1 cellular context compared by ENCODE assay signal in the genomic region with DNA sequence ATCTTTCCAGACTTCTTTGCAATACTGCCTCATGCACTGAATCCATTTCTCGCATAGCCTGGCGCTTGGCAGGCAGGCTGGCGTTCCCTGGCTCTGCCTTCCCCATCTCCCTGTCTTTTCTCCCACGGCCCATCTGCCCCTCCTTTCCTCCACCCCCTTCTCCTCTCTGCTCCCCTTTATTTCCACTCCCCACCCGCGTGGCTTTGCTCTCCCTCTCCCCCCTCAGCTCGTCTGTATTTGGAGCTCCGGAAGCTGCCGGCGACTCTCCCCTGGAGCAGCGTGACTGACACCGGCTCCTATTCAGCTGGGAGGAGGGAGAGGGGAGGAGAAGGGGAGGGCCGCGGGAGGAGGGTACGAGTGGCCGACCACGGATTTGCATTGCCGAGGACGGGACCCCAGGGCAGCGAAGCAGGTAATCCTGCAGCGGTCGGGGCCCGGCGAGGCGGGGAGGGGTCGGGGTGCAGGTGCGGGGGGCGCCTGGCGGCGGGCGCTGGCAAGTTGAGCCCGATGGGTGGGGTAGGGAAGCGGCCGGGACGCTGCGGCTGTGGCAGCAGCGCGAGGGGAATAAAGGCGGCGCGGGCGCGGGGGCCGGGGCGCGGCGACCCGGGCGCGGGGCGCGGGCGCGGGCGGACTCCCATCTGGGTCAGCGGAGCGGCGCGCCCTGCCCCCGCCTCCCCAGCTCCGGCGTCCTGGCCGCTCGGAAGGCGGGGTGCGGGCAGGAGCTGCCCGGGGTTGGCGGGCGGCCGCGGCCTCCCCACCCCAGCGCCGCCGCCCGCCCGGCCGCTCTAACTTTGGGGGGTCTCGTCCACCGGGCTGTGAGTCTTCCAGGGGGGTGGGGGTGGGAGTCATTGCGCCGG.
TF ChIP-seq lines count a peak whose summit lies in the region.

A gene with protein sequence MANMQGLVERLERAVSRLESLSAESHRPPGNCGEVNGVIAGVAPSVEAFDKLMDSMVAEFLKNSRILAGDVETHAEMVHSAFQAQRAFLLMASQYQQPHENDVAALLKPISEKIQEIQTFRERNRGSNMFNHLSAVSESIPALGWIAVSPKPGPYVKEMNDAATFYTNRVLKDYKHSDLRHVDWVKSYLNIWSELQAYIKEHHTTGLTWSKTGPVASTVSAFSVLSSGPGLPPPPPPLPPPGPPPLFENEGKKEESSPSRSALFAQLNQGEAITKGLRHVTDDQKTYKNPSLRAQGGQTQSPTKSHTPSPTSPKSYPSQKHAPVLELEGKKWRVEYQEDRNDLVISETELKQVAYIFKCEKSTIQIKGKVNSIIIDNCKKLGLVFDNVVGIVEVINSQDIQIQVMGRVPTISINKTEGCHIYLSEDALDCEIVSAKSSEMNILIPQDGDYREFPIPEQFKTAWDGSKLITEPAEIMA (plus strand): TSS at position 261 of the 857 bp plus-strand sequence. CDS start 27,961 bp downstream, outside the sequence.

TF ChIP-seq in K562, 482 proteins besides CTCF, POLR2A, EP300 and RAD21 (continued from another document):
- TF ChIP-seq, protein P1, sequence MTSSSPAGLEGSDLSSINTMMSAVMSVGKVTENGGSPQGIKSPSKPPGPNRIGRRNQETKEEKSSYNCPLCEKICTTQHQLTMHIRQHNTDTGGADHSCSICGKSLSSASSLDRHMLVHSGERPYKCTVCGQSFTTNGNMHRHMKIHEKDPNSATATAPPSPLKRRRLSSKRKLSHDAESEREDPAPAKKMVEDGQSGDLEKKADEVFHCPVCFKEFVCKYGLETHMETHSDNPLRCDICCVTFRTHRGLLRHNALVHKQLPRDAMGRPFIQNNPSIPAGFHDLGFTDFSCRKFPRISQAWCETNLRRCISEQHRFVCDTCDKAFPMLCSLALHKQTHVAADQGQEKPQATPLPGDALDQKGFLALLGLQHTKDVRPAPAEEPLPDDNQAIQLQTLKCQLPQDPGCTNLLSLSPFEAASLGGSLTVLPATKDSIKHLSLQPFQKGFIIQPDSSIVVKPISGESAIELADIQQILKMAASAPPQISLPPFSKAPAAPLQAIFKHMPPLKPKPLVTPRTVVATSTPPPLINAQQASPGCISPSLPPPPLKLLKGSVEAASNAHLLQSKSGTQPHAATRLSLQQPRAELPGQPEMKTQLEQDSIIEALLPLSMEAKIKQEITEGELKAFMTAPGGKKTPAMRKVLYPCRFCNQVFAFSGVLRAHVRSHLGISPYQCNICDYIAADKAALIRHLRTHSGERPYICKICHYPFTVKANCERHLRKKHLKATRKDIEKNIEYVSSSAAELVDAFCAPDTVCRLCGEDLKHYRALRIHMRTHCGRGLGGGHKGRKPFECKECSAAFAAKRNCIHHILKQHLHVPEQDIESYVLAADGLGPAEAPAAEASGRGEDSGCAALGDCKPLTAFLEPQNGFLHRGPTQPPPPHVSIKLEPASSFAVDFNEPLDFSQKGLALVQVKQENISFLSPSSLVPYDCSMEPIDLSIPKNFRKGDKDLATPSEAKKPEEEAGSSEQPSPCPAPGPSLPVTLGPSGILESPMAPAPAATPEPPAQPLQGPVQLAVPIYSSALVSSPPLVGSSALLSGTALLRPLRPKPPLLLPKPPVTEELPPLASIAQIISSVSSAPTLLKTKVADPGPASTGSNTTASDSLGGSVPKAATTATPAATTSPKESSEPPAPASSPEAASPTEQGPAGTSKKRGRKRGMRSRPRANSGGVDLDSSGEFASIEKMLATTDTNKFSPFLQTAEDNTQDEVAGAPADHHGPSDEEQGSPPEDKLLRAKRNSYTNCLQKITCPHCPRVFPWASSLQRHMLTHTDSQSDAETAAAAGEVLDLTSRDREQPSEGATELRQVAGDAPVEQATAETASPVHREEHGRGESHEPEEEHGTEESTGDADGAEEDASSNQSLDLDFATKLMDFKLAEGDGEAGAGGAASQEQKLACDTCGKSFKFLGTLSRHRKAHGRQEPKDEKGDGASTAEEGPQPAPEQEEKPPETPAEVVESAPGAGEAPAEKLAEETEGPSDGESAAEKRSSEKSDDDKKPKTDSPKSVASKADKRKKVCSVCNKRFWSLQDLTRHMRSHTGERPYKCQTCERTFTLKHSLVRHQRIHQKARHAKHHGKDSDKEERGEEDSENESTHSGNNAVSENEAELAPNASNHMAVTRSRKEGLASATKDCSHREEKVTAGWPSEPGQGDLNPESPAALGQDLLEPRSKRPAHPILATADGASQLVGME (CRISPR knock-in tag; IDR thresholded peaks at IDR 0.05), result no peak
- no peak for TF ChIP-seq SMARCE1 (IDR thresholded peaks at IDR 0.05)
- TF ChIP-seq ZNF431 (CRISPR knock-in tag; IDR thresholded peaks at IDR 0.05), result no peak
- TF ChIP-seq, protein P2, sequence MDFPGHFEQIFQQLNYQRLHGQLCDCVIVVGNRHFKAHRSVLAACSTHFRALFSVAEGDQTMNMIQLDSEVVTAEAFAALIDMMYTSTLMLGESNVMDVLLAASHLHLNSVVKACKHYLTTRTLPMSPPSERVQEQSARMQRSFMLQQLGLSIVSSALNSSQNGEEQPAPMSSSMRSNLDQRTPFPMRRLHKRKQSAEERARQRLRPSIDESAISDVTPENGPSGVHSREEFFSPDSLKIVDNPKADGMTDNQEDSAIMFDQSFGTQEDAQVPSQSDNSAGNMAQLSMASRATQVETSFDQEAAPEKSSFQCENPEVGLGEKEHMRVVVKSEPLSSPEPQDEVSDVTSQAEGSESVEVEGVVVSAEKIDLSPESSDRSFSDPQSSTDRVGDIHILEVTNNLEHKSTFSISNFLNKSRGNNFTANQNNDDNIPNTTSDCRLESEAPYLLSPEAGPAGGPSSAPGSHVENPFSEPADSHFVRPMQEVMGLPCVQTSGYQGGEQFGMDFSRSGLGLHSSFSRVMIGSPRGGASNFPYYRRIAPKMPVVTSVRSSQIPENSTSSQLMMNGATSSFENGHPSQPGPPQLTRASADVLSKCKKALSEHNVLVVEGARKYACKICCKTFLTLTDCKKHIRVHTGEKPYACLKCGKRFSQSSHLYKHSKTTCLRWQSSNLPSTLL (IDR thresholded peaks at IDR 0.05), result no peak
- TF ChIP-seq, protein P3, sequence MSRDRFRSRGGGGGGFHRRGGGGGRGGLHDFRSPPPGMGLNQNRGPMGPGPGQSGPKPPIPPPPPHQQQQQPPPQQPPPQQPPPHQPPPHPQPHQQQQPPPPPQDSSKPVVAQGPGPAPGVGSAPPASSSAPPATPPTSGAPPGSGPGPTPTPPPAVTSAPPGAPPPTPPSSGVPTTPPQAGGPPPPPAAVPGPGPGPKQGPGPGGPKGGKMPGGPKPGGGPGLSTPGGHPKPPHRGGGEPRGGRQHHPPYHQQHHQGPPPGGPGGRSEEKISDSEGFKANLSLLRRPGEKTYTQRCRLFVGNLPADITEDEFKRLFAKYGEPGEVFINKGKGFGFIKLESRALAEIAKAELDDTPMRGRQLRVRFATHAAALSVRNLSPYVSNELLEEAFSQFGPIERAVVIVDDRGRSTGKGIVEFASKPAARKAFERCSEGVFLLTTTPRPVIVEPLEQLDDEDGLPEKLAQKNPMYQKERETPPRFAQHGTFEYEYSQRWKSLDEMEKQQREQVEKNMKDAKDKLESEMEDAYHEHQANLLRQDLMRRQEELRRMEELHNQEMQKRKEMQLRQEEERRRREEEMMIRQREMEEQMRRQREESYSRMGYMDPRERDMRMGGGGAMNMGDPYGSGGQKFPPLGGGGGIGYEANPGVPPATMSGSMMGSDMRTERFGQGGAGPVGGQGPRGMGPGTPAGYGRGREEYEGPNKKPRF (IDR thresholded peaks at IDR 0.05; ENCODE audit: low read depth, low read length), result no peak
- TF ChIP-seq SMAD4 (CRISPR knock-in tag; conservative IDR thresholded peaks at IDR 0.05), result no peak
- TF ChIP-seq RBFOX2 (IDR thresholded peaks at IDR 0.05; ENCODE audit: low read depth, low read length), result no peak
- no peak for TF ChIP-seq POLR2G (IDR thresholded peaks at IDR 0.05; ENCODE audit: low read depth, low read length)
- TF ChIP-seq SLC30A9 (CRISPR knock-in tag; IDR thresholded peaks at IDR 0.05), result no peak
- no peak for TF ChIP-seq CBX3 (IDR thresholded peaks at IDR 0.05; ENCODE audit: borderline replicate concordance in 1 of 2, low read length in 2 of 2)
- TF ChIP-seq SNRNP70 (optimal IDR thresholded peaks at IDR 0.05; ENCODE audit: low read depth, low read length), result no peak
- no peak for TF ChIP-seq CEBPG (CRISPR knock-in tag; IDR thresholded peaks at IDR 0.05)
- no peak for TF ChIP-seq CEBPG (tag; conservative IDR thresholded peaks at IDR 0.05 in 1 of 2, IDR thresholded peaks at IDR 0.05 in 1 of 2)
- TF ChIP-seq DPF2 (IDR thresholded peaks at IDR 0.05), result no peak
- TF ChIP-seq GABPB1 (CRISPR knock-in tag; IDR thresholded peaks at IDR 0.05), result no peak
- TF ChIP-seq, protein P4, sequence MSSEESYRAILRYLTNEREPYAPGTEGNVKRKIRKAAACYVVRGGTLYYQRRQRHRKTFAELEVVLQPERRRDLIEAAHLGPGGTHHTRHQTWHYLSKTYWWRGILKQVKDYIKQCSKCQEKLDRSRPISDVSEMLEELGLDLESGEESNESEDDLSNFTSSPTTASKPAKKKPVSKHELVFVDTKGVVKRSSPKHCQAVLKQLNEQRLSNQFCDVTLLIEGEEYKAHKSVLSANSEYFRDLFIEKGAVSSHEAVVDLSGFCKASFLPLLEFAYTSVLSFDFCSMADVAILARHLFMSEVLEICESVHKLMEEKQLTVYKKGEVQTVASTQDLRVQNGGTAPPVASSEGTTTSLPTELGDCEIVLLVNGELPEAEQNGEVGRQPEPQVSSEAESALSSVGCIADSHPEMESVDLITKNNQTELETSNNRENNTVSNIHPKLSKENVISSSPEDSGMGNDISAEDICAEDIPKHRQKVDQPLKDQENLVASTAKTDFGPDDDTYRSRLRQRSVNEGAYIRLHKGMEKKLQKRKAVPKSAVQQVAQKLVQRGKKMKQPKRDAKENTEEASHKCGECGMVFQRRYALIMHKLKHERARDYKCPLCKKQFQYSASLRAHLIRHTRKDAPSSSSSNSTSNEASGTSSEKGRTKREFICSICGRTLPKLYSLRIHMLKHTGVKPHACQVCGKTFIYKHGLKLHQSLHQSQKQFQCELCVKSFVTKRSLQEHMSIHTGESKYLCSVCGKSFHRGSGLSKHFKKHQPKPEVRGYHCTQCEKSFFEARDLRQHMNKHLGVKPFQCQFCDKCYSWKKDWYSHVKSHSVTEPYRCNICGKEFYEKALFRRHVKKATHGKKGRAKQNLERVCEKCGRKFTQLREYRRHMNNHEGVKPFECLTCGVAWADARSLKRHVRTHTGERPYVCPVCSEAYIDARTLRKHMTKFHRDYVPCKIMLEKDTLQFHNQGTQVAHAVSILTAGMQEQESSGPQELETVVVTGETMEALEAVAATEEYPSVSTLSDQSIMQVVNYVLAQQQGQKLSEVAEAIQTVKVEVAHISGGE (CRISPR knock-in tag; IDR thresholded peaks at IDR 0.05), result peak in 1 of 3 experiments; percentile 64; a peak in 1 of 6 replicates
- TF ChIP-seq, protein P5, sequence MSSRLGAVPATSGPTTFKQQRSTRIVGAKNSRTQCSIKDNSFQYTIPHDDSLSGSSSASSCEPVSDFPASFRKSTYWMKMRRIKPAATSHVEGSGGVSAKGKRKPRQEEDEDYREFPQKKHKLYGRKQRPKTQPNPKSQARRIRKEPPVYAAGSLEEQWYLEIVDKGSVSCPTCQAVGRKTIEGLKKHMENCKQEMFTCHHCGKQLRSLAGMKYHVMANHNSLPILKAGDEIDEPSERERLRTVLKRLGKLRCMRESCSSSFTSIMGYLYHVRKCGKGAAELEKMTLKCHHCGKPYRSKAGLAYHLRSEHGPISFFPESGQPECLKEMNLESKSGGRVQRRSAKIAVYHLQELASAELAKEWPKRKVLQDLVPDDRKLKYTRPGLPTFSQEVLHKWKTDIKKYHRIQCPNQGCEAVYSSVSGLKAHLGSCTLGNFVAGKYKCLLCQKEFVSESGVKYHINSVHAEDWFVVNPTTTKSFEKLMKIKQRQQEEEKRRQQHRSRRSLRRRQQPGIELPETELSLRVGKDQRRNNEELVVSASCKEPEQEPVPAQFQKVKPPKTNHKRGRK (tag; IDR thresholded peaks at IDR 0.05), result 0 out of 2 replicates have a peak, but pooled peaks have one; percentile 12
- TF ChIP-seq ZNF23 (CRISPR knock-in tag; IDR thresholded peaks at IDR 0.05), result no peak
- TF ChIP-seq XRCC5 (IDR thresholded peaks at IDR 0.05; ENCODE audit: low read depth, low read length), result no peak
- no peak for TF ChIP-seq PHB2 (IDR thresholded peaks at IDR 0.05; ENCODE audit: low read depth)
- TF ChIP-seq ARHGAP35 (IDR thresholded peaks at IDR 0.05; ENCODE audit: partially characterized antibody), result no peak
- TF ChIP-seq ZNF778 (CRISPR knock-in tag; IDR thresholded peaks at IDR 0.05), result no peak
- no peak for TF ChIP-seq E2F3 (CRISPR knock-in tag; IDR thresholded peaks at IDR 0.05)
- TF ChIP-seq RBM25 (IDR thresholded peaks at IDR 0.05; ENCODE audit: low read depth, low read length, severe bottlenecking), result no peak
- no peak for TF ChIP-seq KLF1 (tag; IDR thresholded peaks at IDR 0.05)
- TF ChIP-seq LCOR (CRISPR knock-in tag; IDR thresholded peaks at IDR 0.05), result no peak
- TF ChIP-seq, protein P6, sequence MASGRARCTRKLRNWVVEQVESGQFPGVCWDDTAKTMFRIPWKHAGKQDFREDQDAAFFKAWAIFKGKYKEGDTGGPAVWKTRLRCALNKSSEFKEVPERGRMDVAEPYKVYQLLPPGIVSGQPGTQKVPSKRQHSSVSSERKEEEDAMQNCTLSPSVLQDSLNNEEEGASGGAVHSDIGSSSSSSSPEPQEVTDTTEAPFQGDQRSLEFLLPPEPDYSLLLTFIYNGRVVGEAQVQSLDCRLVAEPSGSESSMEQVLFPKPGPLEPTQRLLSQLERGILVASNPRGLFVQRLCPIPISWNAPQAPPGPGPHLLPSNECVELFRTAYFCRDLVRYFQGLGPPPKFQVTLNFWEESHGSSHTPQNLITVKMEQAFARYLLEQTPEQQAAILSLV (tag; IDR thresholded peaks at IDR 0.05), result no peak
- TF ChIP-seq ETS2 (tag; IDR thresholded peaks at IDR 0.05; ENCODE audit: borderline replicate concordance, poor library complexity, severe bottlenecking), result no peak
- TF ChIP-seq MTA1 (IDR thresholded peaks at IDR 0.05; ENCODE audit: borderline replicate concordance), result no peak
- TF ChIP-seq TEAD4 (IDR thresholded peaks at IDR 0.05; ENCODE audit: low read length), result no peak
- no peak for TF ChIP-seq TEAD4 (CRISPR knock-in tag; IDR thresholded peaks at IDR 0.05; ENCODE audit: borderline replicate concordance)
